1 cellular context compared by ENCODE assay signal in the genomic region with DNA sequence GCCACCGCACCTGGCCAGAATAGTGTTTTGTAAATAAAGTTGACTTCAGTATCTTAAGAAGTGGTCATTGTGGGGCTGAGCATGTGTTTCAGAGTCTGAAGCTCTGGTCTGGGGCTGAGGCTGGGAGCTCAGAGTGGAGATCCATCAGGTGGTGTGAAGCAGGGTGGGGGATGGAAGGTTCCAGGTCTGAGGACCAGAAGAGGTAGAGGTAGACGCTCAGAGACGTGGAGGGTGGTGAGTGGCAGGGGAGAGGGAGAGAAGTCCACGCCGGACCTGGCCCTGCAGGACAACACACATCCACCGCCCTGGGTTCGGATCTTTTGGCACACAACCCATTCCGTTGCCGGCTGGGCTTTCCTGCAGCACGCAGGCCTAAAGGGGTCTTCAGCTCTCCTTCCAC.
TF ChIP-seq lines count a peak whose summit lies in the region.

No MANE protein-coding gene starts in this region.

TF ChIP-seq in H1, 55 proteins besides CTCF, POLR2A, EP300 and RAD21:
- TF ChIP-seq NRF1 (IDR thresholded peaks at IDR 0.05; ENCODE audit: low read depth, low read length) = no peak
